Comparison of ENCODE assay signal across 30 cellular contexts in genomic region chr2:153939124-153939796, GRCh38.
DNase-seq lines count a peak whose midpoint lies in the region; ATAC-seq, FAIRE-seq and TF ChIP-seq lines count a peak whose summit lies in the region.
"Had no signal": no experiment of that assay in that cellular context is flagged by ENCODE, and none has a peak within 500 bp of the region (broad histone marks: within the 10 kb centered on the region; RNA-seq: fewer than 3 reads in every experiment).

No MANE protein-coding gene starts in this region.

- no peaks in the 10 kb centered on the region for H3K27me3 ChIP-seq in kidney epithelial cell (ENCODE audit: control insufficient read depth, insufficient read depth, low read length)
- H3K27me3 ChIP-seq: brain microvascular endothelial cell, dorsolateral prefrontal cortex, gastroesophageal sphincter, left lung, MG63, sigmoid colon, testis had no signal

- no peak overlapping the region for H3K4me3 ChIP-seq in kidney epithelial cell (ENCODE audit: low read depth, low read length)
- H3K4me3 ChIP-seq: dorsolateral prefrontal cortex, gastroesophageal sphincter, K562, left lung, MG63, sigmoid colon, testis had no signal

- no peak for TF ChIP-seq POLR2A in H54 (IDR thresholded peaks at IDR 0.05; ENCODE audit: low read depth, low read length)

- no peaks in the 10 kb centered on the region for H3K27me3 Mint-ChIP-seq in stimulated activated memory B cell treated with anti-CD40 and anti-IgM and Interleukin-4, amounts not matched to agents 10 μg/mL and 1 μg/mL and 100 μg/mL, for 72 hours
- H3K27me3 Mint-ChIP-seq: activated CD8-positive, alpha-beta memory T cell treated with anti-CD3 and anti-CD28 coated beads, Interleukin-2, amount 10 ng/mL, durations not matched to agents 7 days and 5 days had no signal

- peak; percentile 94 for FAIRE-seq in H54 (lab: Jason Lieb, UNC)
- FAIRE-seq: GM12891, K562 had no signal

- DNase-seq in H54 (ENCODE audit: insufficient read length, low spot score) (no peak), kidney epithelial cell (ENCODE audit: low read depth) (peak; percentile 9), AG08396 (ENCODE audit: low spot score) (no peak), NCI-H1105 treated with DMSO at 0.1 percent for 48 hours (lab: John Stamatoyannopoulos, UW) (no peak)
- DNase-seq in stimulated activated CD4-positive, alpha-beta T cell treated with anti-CD3 and anti-CD28 coated beads, Interleukin-4, amount 100 ng/mL, for 24 hours, result no peak
- DNase-seq: activated CD4-positive, alpha-beta T cell treated with anti-CD3 and anti-CD28 coated beads, Interleukin-2, amount 50 U/mL, for 1 hour; activated CD8-positive, alpha-beta memory T cell treated with anti-CD3 and anti-CD28 coated beads, Interleukin-2, amount 10 ng/mL, durations not matched to agents 7 days and 5 days; activated naive CD4-positive, alpha-beta T cell treated with anti-CD3 and anti-CD28 coated beads, Interleukin-2, amount 50 U/mL, for 16 hours; amniotic stem cell; brain microvascular endothelial cell; dorsolateral prefrontal cortex; HFFc6; hippocampal formation; left lung; mesenchymal stem cell; MG63; NCI-H1417 treated with DMSO at 0.1 percent for 48 hours; NCI-H524; NK-92 treated with Interleukin-12 subunit alpha and Interleukin-12 subunit beta, amount 100 ng/mL, for 24 hours; SHP77; sigmoid colon; stimulated activated naive CD4-positive, alpha-beta T cell treated with Interleukin-2 at 50 U/mL for 16 hours; testis had no signal

- no peak for TF ChIP-seq CTCF in kidney epithelial cell (IDR thresholded peaks at IDR 0.05; ENCODE audit: insufficient read depth, low read length, poor library complexity, severe bottlenecking)

- H3K36me3 ChIP-seq in kidney epithelial cell (ENCODE audit: control insufficient read depth, insufficient read depth, low read length), result no peaks in the 10 kb centered on the region
- H3K36me3 ChIP-seq: brain microvascular endothelial cell, gastroesophageal sphincter, left lung, MG63, sigmoid colon had no signal

- peak; percentile 60 for ATAC-seq in GM18511 (IDR thresholded peaks at IDR 0.05; ENCODE audit: unreplicated experiment)
- ATAC-seq in HG03565 (IDR thresholded peaks at IDR 0.05; ENCODE audit: unreplicated experiment), result peak; percentile 81
- ATAC-seq in stimulated activated memory B cell treated with anti-CD40 and anti-IgM and Interleukin-4, amounts not matched to agents 10 μg/mL and 1 μg/mL and 100 μg/mL, for 72 hours, result no peak
- ATAC-seq: activated CD8-positive, alpha-beta memory T cell treated with anti-CD3 and anti-CD28 coated beads, Interleukin-2, amount 10 ng/mL, durations not matched to agents 7 days and 5 days; gastroesophageal sphincter; K562; left lung; Panc1 had no signal

- no peak overlapping the region for H3K4me3 Mint-ChIP-seq in stimulated activated memory B cell treated with anti-CD40 and anti-IgM and Interleukin-4, amounts not matched to agents 10 μg/mL and 1 μg/mL and 100 μg/mL, for 72 hours
- H3K4me3 Mint-ChIP-seq: activated CD8-positive, alpha-beta memory T cell treated with anti-CD3 and anti-CD28 coated beads, Interleukin-2, amount 10 ng/mL, durations not matched to agents 7 days and 5 days; HFFc6 had no signal

- peaks cover 3% of the 10 kb centered on the region for H3K9me3 Mint-ChIP-seq in stimulated activated memory B cell treated with anti-CD40 and anti-IgM and Interleukin-4, amounts not matched to agents 10 μg/mL and 1 μg/mL and 100 μg/mL, for 72 hours

- no peak overlapping the region for H3K27ac Mint-ChIP-seq in stimulated activated memory B cell treated with anti-CD40 and anti-IgM and Interleukin-4, amounts not matched to agents 10 μg/mL and 1 μg/mL and 100 μg/mL, for 72 hours
- H3K27ac Mint-ChIP-seq: activated CD8-positive, alpha-beta memory T cell treated with anti-CD3 and anti-CD28 coated beads, Interleukin-2, amount 10 ng/mL, durations not matched to agents 7 days and 5 days; HFFc6 had no signal

- H3K4me1 Mint-ChIP-seq in stimulated activated memory B cell treated with anti-CD40 and anti-IgM and Interleukin-4, amounts not matched to agents 10 μg/mL and 1 μg/mL and 100 μg/mL, for 72 hours, result no peaks in the 10 kb centered on the region
- H3K4me1 Mint-ChIP-seq: activated CD8-positive, alpha-beta memory T cell treated with anti-CD3 and anti-CD28 coated beads, Interleukin-2, amount 10 ng/mL, durations not matched to agents 7 days and 5 days had no signal

- H3K36me3 Mint-ChIP-seq in stimulated activated memory B cell treated with anti-CD40 and anti-IgM and Interleukin-4, amounts not matched to agents 10 μg/mL and 1 μg/mL and 100 μg/mL, for 72 hours, result no peaks in the 10 kb centered on the region
- H3K36me3 Mint-ChIP-seq: activated CD8-positive, alpha-beta memory T cell treated with anti-CD3 and anti-CD28 coated beads, Interleukin-2, amount 10 ng/mL, durations not matched to agents 7 days and 5 days had no signal
